35 cellular contexts compared by ENCODE assay signal in genomic region chr2:25506226-25506625, GRCh38.
"Had no signal": no experiment of that assay in that cellular context is flagged by ENCODE, and none has a peak within 500 bp of the region (broad histone marks: within the 10 kb centered on the region; RNA-seq: fewer than 3 reads in every experiment).

No MANE protein-coding gene starts in this region.

- DNase-seq: activated B cell treated with CpG ODN at 0.5 μM for 24 hours; activated CD4-positive, alpha-beta T cell treated with anti-CD3 and anti-CD28 coated beads for 48 hours; activated CD4-positive, alpha-beta T cell treated with anti-CD3 and anti-CD28 coated beads, Interleukin-2, amount 50 U/mL, for 1 hour; activated CD4-positive, alpha-beta T cell treated with anti-CD3 and anti-CD28 coated beads, Interleukin-2, amount 50 U/mL, for 48 hours; activated CD8-positive, alpha-beta memory T cell treated with anti-CD3 and anti-CD28 coated beads for 24 hours; activated CD8-positive, alpha-beta T cell treated with anti-CD3 and anti-CD28 coated beads for 36 hours; activated effector memory CD4-positive, alpha-beta T cell treated with anti-CD3 and anti-CD28 coated beads, Interleukin-2, amount 50 U/mL, for 16 hours; activated naive CD4-positive, alpha-beta T cell treated with anti-CD3 and anti-CD28 coated beads for 36 hours; activated naive CD8-positive, alpha-beta T cell treated with anti-CD3 and anti-CD28 coated beads for 36 hours; activated naive CD8-positive, alpha-beta T cell treated with anti-CD3 and anti-CD28 coated beads, Interleukin-2, amount 50 U/mL, for 24 hours; activated T-cell treated with anti-CD3 and anti-CD28 coated beads, Interleukin-2, amount 50 U/mL, for 48 hours; adrenal gland; amygdala; aorta; cortex of kidney; dermis blood vessel endothelial cell; effector CD4-positive, alpha-beta T cell; effector memory CD8-positive, alpha-beta T cell; foreskin fibroblast; gastrocnemius medialis; glutamatergic neuron; heart left ventricle; T-helper 1 cell; T-helper 17 cell; T1000; WERI-Rb-1 had no signal

- H3K36me3 ChIP-seq: adrenal gland, breast epithelium, gastrocnemius medialis, heart left ventricle, WERI-Rb-1 had no signal

- H3K27me3 Mint-ChIP-seq: activated B cell treated with CpG ODN at 0.5 μM for 24 hours; activated CD8-positive, alpha-beta T cell treated with anti-CD3 and anti-CD28 coated beads for 36 hours; activated naive CD4-positive, alpha-beta T cell treated with anti-CD3 and anti-CD28 coated beads, Interleukin-2, amount 50 U/mL, for 24 hours; activated naive CD8-positive, alpha-beta T cell treated with anti-CD3 and anti-CD28 coated beads for 36 hours; activated naive CD8-positive, alpha-beta T cell treated with anti-CD3 and anti-CD28 coated beads, Interleukin-2, amount 50 U/mL, for 24 hours; brain; central memory CD8-positive, alpha-beta T cell; effector memory CD8-positive, alpha-beta T cell; T-helper 17 cell had no signal

- ATAC-seq: activated CD8-positive, alpha-beta T cell treated with anti-CD3 and anti-CD28 coated beads for 36 hours; activated naive CD8-positive, alpha-beta T cell treated with anti-CD3 and anti-CD28 coated beads, Interleukin-2, amount 50 U/mL, for 24 hours; effector memory CD8-positive, alpha-beta T cell; esophagus mucosa; gastrocnemius medialis; heart left ventricle; T-helper 17 cell had no signal

- H3K27ac ChIP-seq: adrenal gland, breast epithelium, gastrocnemius medialis, heart left ventricle, WERI-Rb-1 had no signal

- H3K27me3 ChIP-seq: adrenal gland, breast epithelium, gastrocnemius medialis, heart left ventricle had no signal

- H3K4me1 Mint-ChIP-seq: activated B cell treated with CpG ODN at 0.5 μM for 24 hours; activated naive CD4-positive, alpha-beta T cell treated with anti-CD3 and anti-CD28 coated beads, Interleukin-2, amount 50 U/mL, for 24 hours; activated naive CD8-positive, alpha-beta T cell treated with anti-CD3 and anti-CD28 coated beads for 36 hours; activated naive CD8-positive, alpha-beta T cell treated with anti-CD3 and anti-CD28 coated beads, Interleukin-2, amount 50 U/mL, for 24 hours; brain; central memory CD8-positive, alpha-beta T cell had no signal

- H3K27ac Mint-ChIP-seq: activated B cell treated with CpG ODN at 0.5 μM for 24 hours; activated CD8-positive, alpha-beta T cell treated with anti-CD3 and anti-CD28 coated beads for 36 hours; activated naive CD4-positive, alpha-beta T cell treated with anti-CD3 and anti-CD28 coated beads for 36 hours; activated naive CD8-positive, alpha-beta T cell treated with anti-CD3 and anti-CD28 coated beads for 36 hours; activated naive CD8-positive, alpha-beta T cell treated with anti-CD3 and anti-CD28 coated beads, Interleukin-2, amount 50 U/mL, for 24 hours; activated T-helper 1 cell treated with anti-CD3 and anti-CD28 coated beads, Interleukin-12 subunit alpha, Interleukin-12 subunit beta, Interleukin-2, Interleukin-4 antibody, amounts not matched to agents 30 ng/mL and 10 ng/mL and 1 ng/mL, durations not matched to agents 14 hours and 24 hours and 36 hours; activated T-helper 2 cell treated with anti-CD3 and anti-CD28 coated beads, Interferon-gamma antibody, Interleukin-2, Interleukin-4, amounts not matched to agents 10 μg/mL and 5 μg/mL and 100 μg/mL, durations not matched to agents 14 hours and 24 hours and 36 hours; brain; T-helper 17 cell; T-helper 2 cell treated with Interferon-gamma antibody and Interleukin-4, amounts not matched to agents 5 μg/mL and 100 μg/mL, for 36 hours had no signal

- H3K4me3 Mint-ChIP-seq: activated B cell treated with CpG ODN at 0.5 μM for 24 hours; activated CD8-positive, alpha-beta T cell treated with anti-CD3 and anti-CD28 coated beads for 36 hours; activated naive CD4-positive, alpha-beta T cell treated with anti-CD3 and anti-CD28 coated beads for 36 hours; activated naive CD4-positive, alpha-beta T cell treated with anti-CD3 and anti-CD28 coated beads, Interleukin-2, amount 50 U/mL, for 24 hours; activated naive CD8-positive, alpha-beta T cell treated with anti-CD3 and anti-CD28 coated beads for 36 hours; activated naive CD8-positive, alpha-beta T cell treated with anti-CD3 and anti-CD28 coated beads, Interleukin-2, amount 50 U/mL, for 24 hours; activated T-helper 1 cell treated with anti-CD3 and anti-CD28 coated beads, Interleukin-12 subunit alpha, Interleukin-12 subunit beta, Interleukin-2, Interleukin-4 antibody, amounts not matched to agents 30 ng/mL and 10 ng/mL and 1 ng/mL, durations not matched to agents 14 hours and 24 hours and 36 hours; brain; central memory CD8-positive, alpha-beta T cell; effector memory CD8-positive, alpha-beta T cell; T-helper 17 cell; T-helper 2 cell treated with Interferon-gamma antibody and Interleukin-4, amounts not matched to agents 5 μg/mL and 100 μg/mL, for 36 hours had no signal

- H3K9me3 Mint-ChIP-seq: activated B cell treated with CpG ODN at 0.5 μM for 24 hours; activated CD8-positive, alpha-beta T cell treated with anti-CD3 and anti-CD28 coated beads for 36 hours; activated naive CD4-positive, alpha-beta T cell treated with anti-CD3 and anti-CD28 coated beads for 36 hours; activated naive CD4-positive, alpha-beta T cell treated with anti-CD3 and anti-CD28 coated beads, Interleukin-2, amount 50 U/mL, for 24 hours; activated naive CD8-positive, alpha-beta T cell treated with anti-CD3 and anti-CD28 coated beads for 36 hours; activated naive CD8-positive, alpha-beta T cell treated with anti-CD3 and anti-CD28 coated beads, Interleukin-2, amount 50 U/mL, for 24 hours; activated T-helper 1 cell treated with anti-CD3 and anti-CD28 coated beads, Interleukin-12 subunit alpha, Interleukin-12 subunit beta, Interleukin-2, Interleukin-4 antibody, amounts not matched to agents 30 ng/mL and 10 ng/mL and 1 ng/mL, durations not matched to agents 14 hours and 24 hours and 36 hours; activated T-helper 2 cell treated with anti-CD3 and anti-CD28 coated beads, Interferon-gamma antibody, Interleukin-2, Interleukin-4, amounts not matched to agents 10 μg/mL and 5 μg/mL and 100 μg/mL, durations not matched to agents 14 hours and 24 hours and 36 hours; brain; central memory CD8-positive, alpha-beta T cell; effector memory CD8-positive, alpha-beta T cell; T-helper 2 cell treated with Interferon-gamma antibody and Interleukin-4, amounts not matched to agents 5 μg/mL and 100 μg/mL, for 36 hours had no signal

- FAIRE-seq: colon had no signal

- H3K4me1 ChIP-seq: adrenal gland, breast epithelium, gastrocnemius medialis, heart left ventricle had no signal

- H3K9me3 ChIP-seq: adrenal gland, breast epithelium, gastrocnemius medialis, heart left ventricle had no signal

- H3K4me3 ChIP-seq: adrenal gland, breast epithelium, gastrocnemius medialis, heart left ventricle had no signal
